ENCODE assay signal across 1 cellular context in the genomic region with DNA sequence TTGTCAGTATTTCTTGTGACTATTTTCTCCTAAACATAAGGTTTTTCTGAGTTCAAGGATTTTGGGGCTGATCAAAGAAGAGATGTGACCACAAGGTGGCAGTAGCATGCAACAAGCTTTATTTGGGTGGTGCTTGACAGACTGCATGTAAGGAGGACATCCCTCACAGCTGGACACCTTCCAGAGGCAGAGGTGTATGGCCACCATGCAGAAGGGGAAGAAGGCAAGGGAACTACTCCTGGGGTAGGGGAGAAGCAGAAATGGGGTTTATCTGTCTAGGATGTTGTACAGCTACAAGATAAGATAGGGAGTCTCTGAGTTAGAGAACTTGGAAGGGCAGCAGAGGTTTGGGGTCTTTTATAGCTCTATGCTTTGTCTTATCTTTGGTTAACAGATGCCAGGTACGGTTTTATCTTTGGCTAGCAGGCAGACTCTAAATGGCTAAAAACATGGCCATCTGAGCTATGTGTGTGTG.
A peak's percentile ranks its signal among the peaks of the same experiment; 100 is the strongest.
TF ChIP-seq lines count a peak whose summit lies in the region.

No MANE protein-coding gene starts in this region.

TF ChIP-seq in K562, 482 proteins besides CTCF, POLR2A, EP300 and RAD21 (continued from another document and continues in another):
- TF ChIP-seq, protein P1, sequence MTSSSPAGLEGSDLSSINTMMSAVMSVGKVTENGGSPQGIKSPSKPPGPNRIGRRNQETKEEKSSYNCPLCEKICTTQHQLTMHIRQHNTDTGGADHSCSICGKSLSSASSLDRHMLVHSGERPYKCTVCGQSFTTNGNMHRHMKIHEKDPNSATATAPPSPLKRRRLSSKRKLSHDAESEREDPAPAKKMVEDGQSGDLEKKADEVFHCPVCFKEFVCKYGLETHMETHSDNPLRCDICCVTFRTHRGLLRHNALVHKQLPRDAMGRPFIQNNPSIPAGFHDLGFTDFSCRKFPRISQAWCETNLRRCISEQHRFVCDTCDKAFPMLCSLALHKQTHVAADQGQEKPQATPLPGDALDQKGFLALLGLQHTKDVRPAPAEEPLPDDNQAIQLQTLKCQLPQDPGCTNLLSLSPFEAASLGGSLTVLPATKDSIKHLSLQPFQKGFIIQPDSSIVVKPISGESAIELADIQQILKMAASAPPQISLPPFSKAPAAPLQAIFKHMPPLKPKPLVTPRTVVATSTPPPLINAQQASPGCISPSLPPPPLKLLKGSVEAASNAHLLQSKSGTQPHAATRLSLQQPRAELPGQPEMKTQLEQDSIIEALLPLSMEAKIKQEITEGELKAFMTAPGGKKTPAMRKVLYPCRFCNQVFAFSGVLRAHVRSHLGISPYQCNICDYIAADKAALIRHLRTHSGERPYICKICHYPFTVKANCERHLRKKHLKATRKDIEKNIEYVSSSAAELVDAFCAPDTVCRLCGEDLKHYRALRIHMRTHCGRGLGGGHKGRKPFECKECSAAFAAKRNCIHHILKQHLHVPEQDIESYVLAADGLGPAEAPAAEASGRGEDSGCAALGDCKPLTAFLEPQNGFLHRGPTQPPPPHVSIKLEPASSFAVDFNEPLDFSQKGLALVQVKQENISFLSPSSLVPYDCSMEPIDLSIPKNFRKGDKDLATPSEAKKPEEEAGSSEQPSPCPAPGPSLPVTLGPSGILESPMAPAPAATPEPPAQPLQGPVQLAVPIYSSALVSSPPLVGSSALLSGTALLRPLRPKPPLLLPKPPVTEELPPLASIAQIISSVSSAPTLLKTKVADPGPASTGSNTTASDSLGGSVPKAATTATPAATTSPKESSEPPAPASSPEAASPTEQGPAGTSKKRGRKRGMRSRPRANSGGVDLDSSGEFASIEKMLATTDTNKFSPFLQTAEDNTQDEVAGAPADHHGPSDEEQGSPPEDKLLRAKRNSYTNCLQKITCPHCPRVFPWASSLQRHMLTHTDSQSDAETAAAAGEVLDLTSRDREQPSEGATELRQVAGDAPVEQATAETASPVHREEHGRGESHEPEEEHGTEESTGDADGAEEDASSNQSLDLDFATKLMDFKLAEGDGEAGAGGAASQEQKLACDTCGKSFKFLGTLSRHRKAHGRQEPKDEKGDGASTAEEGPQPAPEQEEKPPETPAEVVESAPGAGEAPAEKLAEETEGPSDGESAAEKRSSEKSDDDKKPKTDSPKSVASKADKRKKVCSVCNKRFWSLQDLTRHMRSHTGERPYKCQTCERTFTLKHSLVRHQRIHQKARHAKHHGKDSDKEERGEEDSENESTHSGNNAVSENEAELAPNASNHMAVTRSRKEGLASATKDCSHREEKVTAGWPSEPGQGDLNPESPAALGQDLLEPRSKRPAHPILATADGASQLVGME (CRISPR knock-in tag; IDR thresholded peaks at IDR 0.05) = peak; percentile 82; the same call in 1 of the 2 replicates
- TF ChIP-seq CBFA2T2 (conservative IDR thresholded peaks at IDR 0.05) (peak; percentile 98), TOE1 (IDR thresholded peaks at IDR 0.05; ENCODE audit: borderline replicate concordance) (peak; percentile 82), TOE1 (CRISPR knock-in tag; IDR thresholded peaks at IDR 0.05; ENCODE audit: borderline replicate concordance, low read depth) (no peak), CBFB (CRISPR knock-in tag; IDR thresholded peaks at IDR 0.05) (no peak), YBX1 (IDR thresholded peaks at IDR 0.05) (no peak), NFYB (IDR thresholded peaks at IDR 0.05; ENCODE audit: extremely low read depth, insufficient read length) (no peak), TAL1 (IDR thresholded peaks at IDR 0.05) (peak; percentile 100), MTF1 (CRISPR knock-in tag; IDR thresholded peaks at IDR 0.05; ENCODE audit: borderline replicate concordance) (no peak), KLF6 (CRISPR knock-in tag; IDR thresholded peaks at IDR 0.05; ENCODE audit: borderline replicate concordance) (no peak; the same call in 1 of the 2 replicates), KLF13 (tag; IDR thresholded peaks at IDR 0.05; ENCODE audit: borderline replicate concordance, low read depth) (no peak), HMGN3 (IDR thresholded peaks at IDR 0.05; ENCODE audit: borderline replicate concordance, extremely low read depth, insufficient read length, low read depth, low read length) (peak; percentile 83), NR2C2 (CRISPR knock-in tag; IDR thresholded peaks at IDR 0.05) (no peak), NR2C2 (tag; IDR thresholded peaks at IDR 0.05) (no peak; the same call in 1 of the 2 replicates), FOXJ3 (CRISPR knock-in tag; IDR thresholded peaks at IDR 0.05) (no peak), NFATC3 (IDR thresholded peaks at IDR 0.05) (peak; percentile 82; the same call in 1 of the 2 replicates), MYNN (IDR thresholded peaks at IDR 0.05) (no peak), MYNN (CRISPR knock-in tag; IDR thresholded peaks at IDR 0.05) (no peak), ZNF263 (CRISPR knock-in tag; IDR thresholded peaks at IDR 0.05; ENCODE audit: borderline replicate concordance) (no peak), ZC3H4 (CRISPR knock-in tag; IDR thresholded peaks at IDR 0.05; ENCODE audit: borderline replicate concordance) (no peak), NCOA2 (IDR thresholded peaks at IDR 0.05; ENCODE audit: partially characterized antibody in 2 of 2) (peak; percentile 77 to 78), MECOM (CRISPR knock-in tag; IDR thresholded peaks at IDR 0.05) (peak; percentile 95), ARID2 (IDR thresholded peaks at IDR 0.05) (peak; percentile 71; the same call in 1 of the 2 replicates), RBBP5 (IDR thresholded peaks at IDR 0.05; ENCODE audit: borderline replicate concordance, insufficient read depth, low read length, poor library complexity, severe bottlenecking) (no peak), ZNF232 (CRISPR knock-in tag; IDR thresholded peaks at IDR 0.05) (no peak), SUPT5H (IDR thresholded peaks at IDR 0.05) (no peak), ZNF583 (CRISPR knock-in tag; IDR thresholded peaks at IDR 0.05) (no peak), ZNF146 (CRISPR knock-in tag; IDR thresholded peaks at IDR 0.05; ENCODE audit: unreplicated experiment) (no peak), PTRF (tag; IDR thresholded peaks at IDR 0.05) (no peak)
- TF ChIP-seq, protein P2, sequence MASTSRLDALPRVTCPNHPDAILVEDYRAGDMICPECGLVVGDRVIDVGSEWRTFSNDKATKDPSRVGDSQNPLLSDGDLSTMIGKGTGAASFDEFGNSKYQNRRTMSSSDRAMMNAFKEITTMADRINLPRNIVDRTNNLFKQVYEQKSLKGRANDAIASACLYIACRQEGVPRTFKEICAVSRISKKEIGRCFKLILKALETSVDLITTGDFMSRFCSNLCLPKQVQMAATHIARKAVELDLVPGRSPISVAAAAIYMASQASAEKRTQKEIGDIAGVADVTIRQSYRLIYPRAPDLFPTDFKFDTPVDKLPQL (IDR thresholded peaks at IDR 0.05; ENCODE audit: extremely low read depth, insufficient read length) = no peak
- TF ChIP-seq, protein P3, sequence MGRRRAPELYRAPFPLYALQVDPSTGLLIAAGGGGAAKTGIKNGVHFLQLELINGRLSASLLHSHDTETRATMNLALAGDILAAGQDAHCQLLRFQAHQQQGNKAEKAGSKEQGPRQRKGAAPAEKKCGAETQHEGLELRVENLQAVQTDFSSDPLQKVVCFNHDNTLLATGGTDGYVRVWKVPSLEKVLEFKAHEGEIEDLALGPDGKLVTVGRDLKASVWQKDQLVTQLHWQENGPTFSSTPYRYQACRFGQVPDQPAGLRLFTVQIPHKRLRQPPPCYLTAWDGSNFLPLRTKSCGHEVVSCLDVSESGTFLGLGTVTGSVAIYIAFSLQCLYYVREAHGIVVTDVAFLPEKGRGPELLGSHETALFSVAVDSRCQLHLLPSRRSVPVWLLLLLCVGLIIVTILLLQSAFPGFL (CRISPR knock-in tag; IDR thresholded peaks at IDR 0.05) = no peak
- TF ChIP-seq, protein P4, sequence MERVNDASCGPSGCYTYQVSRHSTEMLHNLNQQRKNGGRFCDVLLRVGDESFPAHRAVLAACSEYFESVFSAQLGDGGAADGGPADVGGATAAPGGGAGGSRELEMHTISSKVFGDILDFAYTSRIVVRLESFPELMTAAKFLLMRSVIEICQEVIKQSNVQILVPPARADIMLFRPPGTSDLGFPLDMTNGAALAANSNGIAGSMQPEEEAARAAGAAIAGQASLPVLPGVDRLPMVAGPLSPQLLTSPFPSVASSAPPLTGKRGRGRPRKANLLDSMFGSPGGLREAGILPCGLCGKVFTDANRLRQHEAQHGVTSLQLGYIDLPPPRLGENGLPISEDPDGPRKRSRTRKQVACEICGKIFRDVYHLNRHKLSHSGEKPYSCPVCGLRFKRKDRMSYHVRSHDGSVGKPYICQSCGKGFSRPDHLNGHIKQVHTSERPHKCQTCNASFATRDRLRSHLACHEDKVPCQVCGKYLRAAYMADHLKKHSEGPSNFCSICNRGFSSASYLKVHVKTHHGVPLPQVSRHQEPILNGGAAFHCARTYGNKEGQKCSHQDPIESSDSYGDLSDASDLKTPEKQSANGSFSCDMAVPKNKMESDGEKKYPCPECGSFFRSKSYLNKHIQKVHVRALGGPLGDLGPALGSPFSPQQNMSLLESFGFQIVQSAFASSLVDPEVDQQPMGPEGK (CRISPR knock-in tag; IDR thresholded peaks at IDR 0.05; ENCODE audit: borderline replicate concordance) = no peak
- TF ChIP-seq, protein P5, sequence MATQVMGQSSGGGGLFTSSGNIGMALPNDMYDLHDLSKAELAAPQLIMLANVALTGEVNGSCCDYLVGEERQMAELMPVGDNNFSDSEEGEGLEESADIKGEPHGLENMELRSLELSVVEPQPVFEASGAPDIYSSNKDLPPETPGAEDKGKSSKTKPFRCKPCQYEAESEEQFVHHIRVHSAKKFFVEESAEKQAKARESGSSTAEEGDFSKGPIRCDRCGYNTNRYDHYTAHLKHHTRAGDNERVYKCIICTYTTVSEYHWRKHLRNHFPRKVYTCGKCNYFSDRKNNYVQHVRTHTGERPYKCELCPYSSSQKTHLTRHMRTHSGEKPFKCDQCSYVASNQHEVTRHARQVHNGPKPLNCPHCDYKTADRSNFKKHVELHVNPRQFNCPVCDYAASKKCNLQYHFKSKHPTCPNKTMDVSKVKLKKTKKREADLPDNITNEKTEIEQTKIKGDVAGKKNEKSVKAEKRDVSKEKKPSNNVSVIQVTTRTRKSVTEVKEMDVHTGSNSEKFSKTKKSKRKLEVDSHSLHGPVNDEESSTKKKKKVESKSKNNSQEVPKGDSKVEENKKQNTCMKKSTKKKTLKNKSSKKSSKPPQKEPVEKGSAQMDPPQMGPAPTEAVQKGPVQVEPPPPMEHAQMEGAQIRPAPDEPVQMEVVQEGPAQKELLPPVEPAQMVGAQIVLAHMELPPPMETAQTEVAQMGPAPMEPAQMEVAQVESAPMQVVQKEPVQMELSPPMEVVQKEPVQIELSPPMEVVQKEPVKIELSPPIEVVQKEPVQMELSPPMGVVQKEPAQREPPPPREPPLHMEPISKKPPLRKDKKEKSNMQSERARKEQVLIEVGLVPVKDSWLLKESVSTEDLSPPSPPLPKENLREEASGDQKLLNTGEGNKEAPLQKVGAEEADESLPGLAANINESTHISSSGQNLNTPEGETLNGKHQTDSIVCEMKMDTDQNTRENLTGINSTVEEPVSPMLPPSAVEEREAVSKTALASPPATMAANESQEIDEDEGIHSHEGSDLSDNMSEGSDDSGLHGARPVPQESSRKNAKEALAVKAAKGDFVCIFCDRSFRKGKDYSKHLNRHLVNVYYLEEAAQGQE (CRISPR knock-in tag; IDR thresholded peaks at IDR 0.05; ENCODE audit: low read depth) = no peak
- TF ChIP-seq, protein P6, sequence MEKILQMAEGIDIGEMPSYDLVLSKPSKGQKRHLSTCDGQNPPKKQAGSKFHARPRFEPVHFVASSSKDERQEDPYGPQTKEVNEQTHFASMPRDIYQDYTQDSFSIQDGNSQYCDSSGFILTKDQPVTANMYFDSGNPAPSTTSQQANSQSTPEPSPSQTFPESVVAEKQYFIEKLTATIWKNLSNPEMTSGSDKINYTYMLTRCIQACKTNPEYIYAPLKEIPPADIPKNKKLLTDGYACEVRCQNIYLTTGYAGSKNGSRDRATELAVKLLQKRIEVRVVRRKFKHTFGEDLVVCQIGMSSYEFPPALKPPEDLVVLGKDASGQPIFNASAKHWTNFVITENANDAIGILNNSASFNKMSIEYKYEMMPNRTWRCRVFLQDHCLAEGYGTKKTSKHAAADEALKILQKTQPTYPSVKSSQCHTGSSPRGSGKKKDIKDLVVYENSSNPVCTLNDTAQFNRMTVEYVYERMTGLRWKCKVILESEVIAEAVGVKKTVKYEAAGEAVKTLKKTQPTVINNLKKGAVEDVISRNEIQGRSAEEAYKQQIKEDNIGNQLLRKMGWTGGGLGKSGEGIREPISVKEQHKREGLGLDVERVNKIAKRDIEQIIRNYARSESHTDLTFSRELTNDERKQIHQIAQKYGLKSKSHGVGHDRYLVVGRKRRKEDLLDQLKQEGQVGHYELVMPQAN (IDR thresholded peaks at IDR 0.05; ENCODE audit: borderline replicate concordance) = peak; percentile 48; the same call in 1 of the 2 replicates
